29 cellular contexts compared by ENCODE assay signal in the genomic region with DNA sequence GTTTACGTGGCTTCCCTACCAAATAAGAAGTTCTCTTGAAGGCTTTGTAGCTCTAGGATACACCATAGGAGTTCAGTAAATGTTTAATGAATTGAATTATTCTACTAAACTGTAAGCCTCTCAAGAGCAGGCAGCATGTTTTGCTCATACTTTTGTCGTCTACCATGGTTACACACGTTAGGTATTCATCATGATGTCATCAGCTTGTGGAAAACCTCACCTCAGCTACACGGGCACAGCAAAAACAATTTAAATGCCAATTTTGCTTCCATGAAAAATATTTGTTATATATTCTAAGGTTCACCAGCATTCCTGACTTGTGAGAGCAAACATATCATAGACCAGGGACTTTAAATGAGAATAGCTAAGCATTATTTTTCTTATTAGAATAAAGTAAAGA. TPM values are rescaled to one million over a fixed set of nuclear protein-coding genes. Genes with fewer than 3 reads are reported as not detected.
"Had no signal": no experiment of that assay in that cellular context is flagged by ENCODE, and none has a peak within 500 bp of the region (broad histone marks: within the 10 kb centered on the region; RNA-seq: fewer than 3 reads in every experiment).

No MANE protein-coding gene starts in this region.

- H3K9me3 Mint-ChIP-seq: dendritic cell treated with granulocyte-macrophage colony-stimulating factor and Interleukin-4, amounts not matched to agents 40 ng/mL and 50 ng/mL, for 4 days; memory B cell; natural killer cell; neural crest cell; stimulated activated effector memory CD8-positive, alpha-beta T cell treated with anti-CD3 and anti-CD28 coated beads, Interleukin-12 subunit alpha, Interleukin-12 subunit beta, amount 100 ng/mL, for 72 hours had no signal

- ATAC-seq: left ventricle myocardium superior; lower lobe of right lung; natural killer cell; pancreas; stimulated activated effector memory CD8-positive, alpha-beta T cell treated with anti-CD3 and anti-CD28 coated beads, Interleukin-12 subunit alpha, Interleukin-12 subunit beta, amount 100 ng/mL, for 72 hours had no signal

- H3K27me3 Mint-ChIP-seq: dendritic cell treated with granulocyte-macrophage colony-stimulating factor and Interleukin-4, amounts not matched to agents 40 ng/mL and 50 ng/mL, for 4 days; memory B cell; progenitor cell of endocrine pancreas had no signal

- H3K27me3 ChIP-seq: colonic mucosa, neutrophil, pancreas, right atrium auricular region, sigmoid colon, stomach, tibial nerve, upper lobe of left lung had no signal

- H3K9me3 ChIP-seq: colonic mucosa, lower lobe of right lung, neutrophil, pancreas, right atrium auricular region, sigmoid colon, stomach, thoracic aorta, tibial nerve, upper lobe of left lung had no signal

- H3K36me3 Mint-ChIP-seq: natural killer cell had no signal

- H3K4me3 Mint-ChIP-seq: dendritic cell treated with granulocyte-macrophage colony-stimulating factor and Interleukin-4, amounts not matched to agents 40 ng/mL and 50 ng/mL, for 4 days; memory B cell; natural killer cell; neural crest cell; stimulated activated effector memory CD8-positive, alpha-beta T cell treated with anti-CD3 and anti-CD28 coated beads, Interleukin-12 subunit alpha, Interleukin-12 subunit beta, amount 100 ng/mL, for 72 hours had no signal

- H3K27ac Mint-ChIP-seq: dendritic cell treated with granulocyte-macrophage colony-stimulating factor and Interleukin-4, amounts not matched to agents 40 ng/mL and 50 ng/mL, for 4 days; memory B cell; progenitor cell of endocrine pancreas; stimulated activated effector memory CD8-positive, alpha-beta T cell treated with anti-CD3 and anti-CD28 coated beads, Interleukin-12 subunit alpha, Interleukin-12 subunit beta, amount 100 ng/mL, for 72 hours had no signal

- H3K4me1 Mint-ChIP-seq: natural killer cell had no signal

- FAIRE-seq: endometrium, frontal cortex, pancreas, urothelium cell line had no signal

- H3K27ac ChIP-seq: colonic mucosa, lower lobe of right lung, neutrophil, pancreas, right atrium auricular region, sigmoid colon, stomach, thoracic aorta, upper lobe of left lung had no signal

- DNase-seq: colonic mucosa; effector memory CD4-positive, alpha-beta T cell; erythroblast; hypothalamus; left ventricle myocardium superior; lower lobe of right lung; natural killer cell; pancreas; sigmoid colon; stimulated activated CD4-positive, alpha-beta T cell treated with anti-CD3 and anti-CD28 coated beads, Interleukin-2, amount 100 ng/mL, for 24 hours; stimulated activated CD4-positive, alpha-beta T cell treated with anti-CD3 and anti-CD28 coated beads, Interleukin-4, amount 100 ng/mL, for 24 hours; stimulated activated naive CD4-positive, alpha-beta T cell treated with Interleukin-2 at 50 U/mL for 16 hours; stomach; upper lobe of left lung had no signal

- H3K4me3 ChIP-seq: colonic mucosa, lower lobe of right lung, pancreas, right atrium auricular region, sigmoid colon, stomach, thoracic aorta, tibial nerve, upper lobe of left lung had no signal

- H3K4me1 ChIP-seq: colonic mucosa, lower lobe of right lung, pancreas, sigmoid colon, upper lobe of left lung had no signal

RNA-seq across cellular contexts. Expression of a gene that starts 44.0 kb away (rescaled TPM):
- total RNA-seq: right atrium auricular region, skeletal muscle tissue, subcutaneous adipose tissue, thoracic aorta had no signal
- polyA plus RNA-seq: keratinocyte had no signal
